Comparison of ENCODE assay signal across 15 cellular contexts in genomic region chr2:134773372-134774073, GRCh38. TPM values are rescaled to one million over a fixed set of nuclear protein-coding genes. Genes with fewer than 3 reads are reported as not detected.
A peak's percentile ranks its signal among the peaks of the same experiment; 100 is the strongest.
DNase-seq lines count a peak whose midpoint lies in the region; ATAC-seq and TF ChIP-seq lines count a peak whose summit lies in the region.
"Had no signal": no experiment of that assay in that cellular context is flagged by ENCODE, and none has a peak within 500 bp of the region (broad histone marks: within the 10 kb centered on the region; RNA-seq: fewer than 3 reads in every experiment).

No MANE protein-coding gene starts in this region.

- H2AFZ ChIP-seq in mammary epithelial cell (ENCODE audit: low read depth, low read length) (peak overlapping the region; percentile 84), SK-N-SH (ENCODE audit: low read depth) (no peak overlapping the region)

- no peaks in the 10 kb centered on the region for H3K9me3 ChIP-seq in mammary epithelial cell (replicated peaks; ENCODE audit: insufficient read depth, low read length)
- H3K9me3 ChIP-seq in SK-N-SH, result no peaks in the 10 kb centered on the region
- no peaks in the 10 kb centered on the region for H3K9me3 ChIP-seq in iPS-18a (ENCODE audit: control insufficient read depth, low read depth, low read length)
- H3K9me3 ChIP-seq: suprapubic skin had no signal

- H3K4me3 ChIP-seq in mammary epithelial cell (replicated peaks in 1 of 3; ENCODE audit: insufficient read depth in 1 of 3, low read depth in 2 of 3, low read length in 3 of 3) (no peak overlapping the region), SK-N-SH (ENCODE audit: low read depth in 2 of 2, low read length in 1 of 2) (no peak overlapping the region), iPS-18a (ENCODE audit: low read length) (no peak overlapping the region)
- H3K4me3 ChIP-seq: coronary artery, suprapubic skin had no signal

- peaks cover 15% of the 10 kb centered on the region for H3K4me1 Mint-ChIP-seq in MCF 10A (ENCODE audit: insufficient read depth, unreplicated experiment)
- peaks cover 8 to 16% of the 10 kb centered on the region in 2 donors for H3K4me1 Mint-ChIP-seq in stimulated activated naive B cell treated with anti-CD40 and anti-IgM and Interleukin-4, amounts not matched to agents 10 μg/mL and 1 μg/mL and 100 μg/mL, for 72 hours

- DNase-seq in mammary epithelial cell (no peak), MCF 10A (ENCODE audit: unreplicated experiment) (no peak), SK-N-SH (peak; percentile 65), T-helper 1 cell (no peak), sciatic nerve (ENCODE audit: low spot score) (no peak)
- DNase-seq in stimulated activated naive B cell treated with anti-CD40 and anti-IgM and Interleukin-4, amounts not matched to agents 10 μg/mL and 1 μg/mL and 100 μg/mL, for 72 hours, result no peak
- DNase-seq in stimulated activated CD4-positive, alpha-beta T cell treated with anti-CD3 and anti-CD28 coated beads, Interleukin-15, amount 100 ng/mL, for 24 hours, result no peak
- DNase-seq: ACHN; activated naive CD4-positive, alpha-beta T cell treated with anti-CD3 and anti-CD28 coated beads for 36 hours; kidney glomerular epithelial cell; NCI-H1048; T-cell had no signal

- H3K79me2 ChIP-seq in mammary epithelial cell (ENCODE audit: insufficient read depth, low read length) (no peaks in the 10 kb centered on the region), SK-N-SH (ENCODE audit: insufficient read depth) (no peaks in the 10 kb centered on the region)

- no peaks in the 10 kb centered on the region for H3K27me3 Mint-ChIP-seq in MCF 10A (ENCODE audit: insufficient read depth, unreplicated experiment)
- peaks cover 0 to 5% of the 10 kb centered on the region in 2 donors for H3K27me3 Mint-ChIP-seq in stimulated activated naive B cell treated with anti-CD40 and anti-IgM and Interleukin-4, amounts not matched to agents 10 μg/mL and 1 μg/mL and 100 μg/mL, for 72 hours
- H3K27me3 Mint-ChIP-seq: T-cell had no signal

- H3K4me2 ChIP-seq in mammary epithelial cell (ENCODE audit: insufficient read depth, low read depth, low read length) (no peak overlapping the region), SK-N-SH (no peak overlapping the region; the same call in 1 of the 2 replicates)

- BruUV-seq in mammary epithelial cell (replicated peaks; lab: Mats Ljungman, UMichigan) (no TSS peak), MCF 10A (replicated peaks; lab: Mats Ljungman, UMichigan) (no TSS peak)

- no peak overlapping the region for H3K4me3 Mint-ChIP-seq in MCF 10A (ENCODE audit: unreplicated experiment)
- no peak overlapping the region for H3K4me3 Mint-ChIP-seq in stimulated activated naive B cell treated with anti-CD40 and anti-IgM and Interleukin-4, amounts not matched to agents 10 μg/mL and 1 μg/mL and 100 μg/mL, for 72 hours
- H3K4me3 Mint-ChIP-seq: activated naive CD4-positive, alpha-beta T cell treated with anti-CD3 and anti-CD28 coated beads for 36 hours; T-cell had no signal

- H3K27ac Mint-ChIP-seq in MCF 10A (ENCODE audit: low read depth, unreplicated experiment), result no peak overlapping the region
- no peak overlapping the region for H3K27ac Mint-ChIP-seq in stimulated activated naive B cell treated with anti-CD40 and anti-IgM and Interleukin-4, amounts not matched to agents 10 μg/mL and 1 μg/mL and 100 μg/mL, for 72 hours
- H3K27ac Mint-ChIP-seq: activated naive CD4-positive, alpha-beta T cell treated with anti-CD3 and anti-CD28 coated beads for 36 hours; T-cell had no signal

- dilution Hi-C loops in mammary epithelial cell (cut with HindIII; ENCODE audit: low sequenced_read_pairs), result no loop called here

- no peak for TF ChIP-seq RAD21 in SK-N-SH (IDR thresholded peaks at IDR 0.05; ENCODE audit: low read length)

- whole genome bisulfite sequencing in mammary epithelial cell (ENCODE audit: low coverage, missing lambda C conversion rate), result 92% methylated on average over 9 of the region's 9 CpGs
- WGBS in SK-N-SH (ENCODE audit: low lambda C conversion rate), result 34% methylated on average over 6 of the region's 9 CpGs

- POLR2A ChIA-PET in MCF 10A (lab: Yijun Ruan, JAX), result interaction anchor here (0.7 kb wide), 1 partner anchor 802 kb away, joined by 3 read pairs; no protein-coding TSS in a partner anchor
- POLR2A ChIA-PET in SK-N-SH (lab: Yijun Ruan, JAX), result no interaction called here

- no peaks in the 10 kb centered on the region for H3K9me2 ChIP-seq in SK-N-SH

- peaks cover 23% of the 10 kb centered on the region for H3K4me1 ChIP-seq in mammary epithelial cell (ENCODE audit: insufficient read depth, low read length)
- peaks cover 0 to 25% of the 10 kb centered on the region in 2 experiments; a peak in 2 of 4 replicates for H3K4me1 ChIP-seq in SK-N-SH (ENCODE audit: control insufficient read depth in 1 of 2, insufficient read depth in 2 of 2, low read depth in 1 of 2, low read length in 1 of 2)
- peaks cover 30% of the 10 kb centered on the region for H3K4me1 ChIP-seq in iPS-18a (ENCODE audit: control insufficient read depth, low read depth, low read length)
- H3K4me1 ChIP-seq: suprapubic skin had no signal

- H3K36me3 Mint-ChIP-seq in MCF 10A (ENCODE audit: insufficient read depth, unreplicated experiment), result no peaks in the 10 kb centered on the region
- no peaks in the 10 kb centered on the region for H3K36me3 Mint-ChIP-seq in stimulated activated naive B cell treated with anti-CD40 and anti-IgM and Interleukin-4, amounts not matched to agents 10 μg/mL and 1 μg/mL and 100 μg/mL, for 72 hours
- H3K36me3 Mint-ChIP-seq: T-cell had no signal

- CTCF ChIA-PET in mammary epithelial cell (lab: Charles Lee; ENCODE audit: low non-redundant PET), result no interaction called here
- CTCF ChIA-PET in MCF 10A (lab: Yijun Ruan, JAX), result no interaction called here
- CTCF ChIA-PET in SK-N-SH (lab: Yijun Ruan, JAX), result interaction anchor here (0.9 kb wide), 1 partner anchor 282 kb away, joined by 3 read pairs; no protein-coding TSS in a partner anchor

- intact Hi-C loops in mammary epithelial cell (cut with micrococcal nuclease) (loop anchor here (10.0 kb wide), 2 partner anchors 121 to 309 kb away; no protein-coding TSS in a partner anchor), MCF 10A (cut with micrococcal nuclease) (loop anchor here (10.0 kb wide), 1 partner anchor 309 kb away; no protein-coding TSS in a partner anchor), sciatic nerve (cut with DNase I) (no loop called here)

- TF ChIP-seq CTCF in mammary epithelial cell (conservative IDR thresholded peaks at IDR 0.05 in 1 of 2, IDR thresholded peaks at IDR 0.05 in 1 of 2; ENCODE audit: extremely low read depth in 1 of 2, insufficient read depth in 1 of 2, low read depth in 1 of 2, low read length in 2 of 2) (no peak), MCF 10A (IDR thresholded peaks at IDR 0.05; ENCODE audit: unreplicated experiment) (no peak), SK-N-SH (IDR thresholded peaks at IDR 0.05) (no peak)

- H3K27ac ChIP-seq in mammary epithelial cell (ENCODE audit: insufficient read depth, low read depth, low read length), result no peak overlapping the region
- H3K27ac ChIP-seq in SK-N-SH (ENCODE audit: low read depth in 2 of 2, low read length in 1 of 2), result peak overlapping the region in 1 of 2 experiments; percentile 58; a peak in 2 of 4 replicates
- H3K27ac ChIP-seq in iPS-18a (ENCODE audit: low read length), result no peak overlapping the region
- H3K27ac ChIP-seq: coronary artery, suprapubic skin had no signal

- H3F3A ChIP-seq in SK-N-SH (replicated peaks; ENCODE audit: insufficient read depth), result no peaks in the 10 kb centered on the region

- H3K27me3 ChIP-seq in mammary epithelial cell (ENCODE audit: insufficient read depth, low read length) (no peaks in the 10 kb centered on the region), SK-N-SH (ENCODE audit: insufficient read depth) (no peaks in the 10 kb centered on the region), iPS-18a (ENCODE audit: control insufficient read depth, insufficient read depth, low read length) (no peaks in the 10 kb centered on the region)
- H3K27me3 ChIP-seq: suprapubic skin had no signal

- no peaks in the 10 kb centered on the region for H4K20me1 ChIP-seq in mammary epithelial cell (ENCODE audit: insufficient read depth, low read length)
- H4K20me1 ChIP-seq in SK-N-SH (ENCODE audit: insufficient read depth), result no peaks in the 10 kb centered on the region

- no peaks in the 10 kb centered on the region for H3K36me3 ChIP-seq in mammary epithelial cell (ENCODE audit: insufficient read depth, low read length)
- no peaks in the 10 kb centered on the region for H3K36me3 ChIP-seq in SK-N-SH (replicated peaks in 1 of 2; ENCODE audit: control insufficient read depth in 1 of 2, insufficient read depth in 2 of 2, low read length in 1 of 2)
- H3K36me3 ChIP-seq in iPS-18a (ENCODE audit: control insufficient read depth, low read depth, low read length), result no peaks in the 10 kb centered on the region
- H3K36me3 ChIP-seq: suprapubic skin had no signal

- TF ChIP-seq EP300 in SK-N-SH (IDR thresholded peaks at IDR 0.05; ENCODE audit: borderline replicate concordance in 1 of 2, low read depth in 1 of 2, low read length in 1 of 2), result peak in 1 of 2 experiments; percentile 62; a peak in 1 of 4 replicates

- H3K9ac ChIP-seq in mammary epithelial cell (ENCODE audit: insufficient read depth, low read length) (no peak overlapping the region), SK-N-SH (no peak overlapping the region), iPS-18a (ENCODE audit: low read length) (peak overlapping the region; percentile 19)

- H3K9me3 Mint-ChIP-seq in MCF 10A (ENCODE audit: unreplicated experiment), result no peaks in the 10 kb centered on the region
- no peaks in the 10 kb centered on the region for H3K9me3 Mint-ChIP-seq in stimulated activated naive B cell treated with anti-CD40 and anti-IgM and Interleukin-4, amounts not matched to agents 10 μg/mL and 1 μg/mL and 100 μg/mL, for 72 hours
- H3K9me3 Mint-ChIP-seq: activated naive CD4-positive, alpha-beta T cell treated with anti-CD3 and anti-CD28 coated beads for 36 hours; T-cell had no signal

- in situ Hi-C loops in mammary epithelial cell (cut with MboI; ENCODE audit: low sequenced_read_pairs in 2 of 2), result no loop called here

- peak; percentile 41 to 63 for ATAC-seq in stimulated activated naive B cell treated with anti-CD40 and anti-IgM and Interleukin-4, amounts not matched to agents 10 μg/mL and 1 μg/mL and 100 μg/mL, for 72 hours (replicated peaks)
- no peak for ATAC-seq in sciatic nerve
- ATAC-seq: T-cell had no signal

TF ChIP-seq in SK-N-SH, 30 proteins besides CTCF, POLR2A, EP300 and RAD21 (continues in another document):
- TF ChIP-seq CHD2 (IDR thresholded peaks at IDR 0.05; ENCODE audit: low read length, partially characterized antibody) (peak; percentile 33), RCOR1 (IDR thresholded peaks at IDR 0.05; ENCODE audit: low read length) (peak; percentile 91; the same call in 1 of the 2 replicates)

RNA-seq across cellular contexts. Expression of gene TMEM163, which starts 54.7 kb away (rescaled TPM):
- total RNA-seq in mammary epithelial cell (not detected), MCF 10A (2022) (not detected in 2 replicates), sciatic nerve (0.45 TPM)
- polyA plus RNA-seq in mammary epithelial cell (0.14 TPM), SK-N-SH (2012; rRNA removed) (not detected in 2 replicates)
- not detected for polyA minus RNA-seq in mammary epithelial cell
- polyA plus RNA-seq in SK-N-SH (2012; cell fraction: cytosol; rRNA removed), result 0.03 and 0.04 TPM in 2 replicates
- 0.04 TPM in 1 of 2 replicates, not detected in the other for polyA plus RNA-seq in SK-N-SH (2012; cell fraction: nucleus; rRNA removed)
- total RNA-seq: activated naive CD4-positive, alpha-beta T cell treated with anti-CD3 and anti-CD28 coated beads for 36 hours had no signal
